15 cellular contexts compared by ENCODE assay signal in genomic region chr15:31455499-31455898, GRCh38.
DNase-seq lines count a peak whose midpoint lies in the region; ATAC-seq and TF ChIP-seq lines count a peak whose summit lies in the region.
"Had no signal": no experiment of that assay in that cellular context is flagged by ENCODE, and none has a peak within 500 bp of the region (broad histone marks: within the 10 kb centered on the region; RNA-seq: fewer than 3 reads in every experiment).

No MANE protein-coding gene starts in this region.

- H3K27me3 ChIP-seq in H9 (ENCODE audit: insufficient read depth, low read length) (no peaks in the 10 kb centered on the region), neural progenitor cell (no peaks in the 10 kb centered on the region), heart right ventricle (no peaks in the 10 kb centered on the region), HAP-1 (ENCODE audit: low read depth) (0 out of 2 replicates have a peak, but pooled peaks cover 2% of the 10 kb centered on the region)
- H3K27me3 ChIP-seq: adrenal gland, vagina had no signal

- H4K91ac ChIP-seq in H9 (ENCODE audit: insufficient read length, low read depth, low read length), result no peak overlapping the region

- H3T11ph ChIP-seq in H9 (ENCODE audit: low read length), result no peak overlapping the region

- no peak overlapping the region for H3K18ac ChIP-seq in H9 (ENCODE audit: insufficient read length, low read depth, low read length)

- H2AK5ac ChIP-seq in H9 (ENCODE audit: insufficient read length, low read length), result no peak overlapping the region

- peaks cover 7% of the 10 kb centered on the region for H3K9me3 Mint-ChIP-seq in activated CD4-positive, alpha-beta T cell treated with anti-CD3 and anti-CD28 coated beads for 36 hours (ENCODE audit: low read depth)
- H3K9me3 Mint-ChIP-seq in H9, result no peaks in the 10 kb centered on the region
- H3K9me3 Mint-ChIP-seq in neural progenitor cell, result peaks cover 7% of the 10 kb centered on the region

- H3K4me2 ChIP-seq in H9 (ENCODE audit: insufficient read depth, insufficient read length, low read length), result no peak overlapping the region
- no peak overlapping the region for H3K4me2 ChIP-seq in neural progenitor cell

- H3F3A ChIP-seq in neural progenitor cell (ENCODE audit: low read depth), result no peaks in the 10 kb centered on the region

- peak; percentile 20 for DNase-seq in activated CD4-positive, alpha-beta T cell treated with anti-CD3 and anti-CD28 coated beads for 36 hours
- no peak for DNase-seq in activated CD4-positive, alpha-beta T cell treated with anti-CD3 and anti-CD28 coated beads for 4 hours
- DNase-seq in H9 (peak; percentile 29), astrocyte of the spinal cord (ENCODE audit: low read depth, low spot score) (no peak), neural progenitor cell (ENCODE audit: low spot score) (no peak), heart right ventricle (no peak), HAP-1 (ENCODE audit: low spot score in 2 of 2) (no peak)
- DNase-seq: dermis blood vessel endothelial cell; DMS 273 treated with DMSO at 0.1 percent for 48 hours; islet precursor cell; NCI-H446; stimulated activated CD4-positive, alpha-beta T cell treated with anti-CD3 and anti-CD28 coated beads, Interleukin-2, amount 100 ng/mL, for 24 hours had no signal

- no peaks in the 10 kb centered on the region for H3K4me1 ChIP-seq in H9 (ENCODE audit: insufficient read depth, low read length)
- peaks cover 9% of the 10 kb centered on the region for H3K4me1 ChIP-seq in neural progenitor cell
- H3K4me1 ChIP-seq in heart right ventricle, result peaks cover 0 to 7% (median 0%) of the 10 kb centered on the region in 9 donors
- H3K4me1 ChIP-seq in HAP-1, result no peaks in the 10 kb centered on the region
- H3K4me1 ChIP-seq: adrenal gland had no signal

- H3K36me3 Mint-ChIP-seq in activated CD4-positive, alpha-beta T cell treated with anti-CD3 and anti-CD28 coated beads for 36 hours (ENCODE audit: low read depth), result peaks cover 4% of the 10 kb centered on the region
- no peaks in the 10 kb centered on the region for H3K36me3 Mint-ChIP-seq in H9 (ENCODE audit: insufficient read depth in 1 of 3, low read depth in 3 of 3)
- H3K36me3 Mint-ChIP-seq in neural progenitor cell, result peaks cover 2% of the 10 kb centered on the region

- no peak overlapping the region for H4K5ac ChIP-seq in H9 (ENCODE audit: insufficient read length, low read depth, low read length)

- H2BK5ac ChIP-seq in H9 (ENCODE audit: insufficient read length, low read length), result no peak overlapping the region

- no peak overlapping the region for H2BK12ac ChIP-seq in H9 (ENCODE audit: insufficient read length, low read depth, low read length)

- H3K36me3 ChIP-seq in neural progenitor cell (no peaks in the 10 kb centered on the region), heart right ventricle (no peaks in the 10 kb centered on the region), HAP-1 (replicated peaks) (no peaks in the 10 kb centered on the region)
- H3K36me3 ChIP-seq: adrenal gland, vagina had no signal

- H3K9ac ChIP-seq in H9 (ENCODE audit: extremely low read depth, insufficient read length, low read length) (no peak overlapping the region), neural progenitor cell (no peak overlapping the region)

- no peaks in the 10 kb centered on the region for H3K79me1 ChIP-seq in H9 (ENCODE audit: insufficient read depth, low read depth, low read length, poor library complexity, severe bottlenecking)

- H3K79me2 ChIP-seq in H9 (ENCODE audit: insufficient read depth, low read length) (no peaks in the 10 kb centered on the region), neural progenitor cell (ENCODE audit: low read depth) (no peaks in the 10 kb centered on the region)

- intact Hi-C loops in activated CD4-positive, alpha-beta T cell treated with anti-CD3 and anti-CD28 coated beads for 36 hours (cut with DNase I, micrococcal nuclease), result no loop called here
- intact Hi-C loops in heart right ventricle (cut with DNase I), result no loop called here

- CTCF ChIA-PET in activated CD4-positive, alpha-beta T cell treated with anti-CD3 and anti-CD28 coated beads for 36 hours (lab: Charles Lee), result interaction anchor here (0.9 to 1.8 kb wide), 3 partner anchors 16 to 23 kb away, joined by 4 to 9 read pairs (median 8); no protein-coding TSS in a partner anchor

- H3K27ac Mint-ChIP-seq in activated CD4-positive, alpha-beta T cell treated with anti-CD3 and anti-CD28 coated beads for 36 hours, result no peak overlapping the region
- H3K27ac Mint-ChIP-seq in H9 (no peak overlapping the region), neural progenitor cell (no peak overlapping the region)

- H3K56ac ChIP-seq in H9 (ENCODE audit: insufficient read length, low read depth, low read length), result no peak overlapping the region

- WGBS in H9 (ENCODE audit: extremely low coverage, insufficient read length, low lambda C conversion rate), result no CpG with 5 or more reads among the region's 1 CpG
- 100% methylated on average over 1 of the region's 1 CpG for WGBS in heart right ventricle, 2 donors

- no peak overlapping the region for H3K4me3 ChIP-seq in astrocyte of the spinal cord (ENCODE audit: low read depth, low read length)
- H3K4me3 ChIP-seq in neural progenitor cell, result no peak overlapping the region
- no peak overlapping the region for H3K4me3 ChIP-seq in heart right ventricle
- no peak overlapping the region for H3K4me3 ChIP-seq in HAP-1
- H3K4me3 ChIP-seq: adrenal gland, vagina had no signal

- no peak overlapping the region for H4K8ac ChIP-seq in H9 (replicated peaks; ENCODE audit: insufficient read length, low read depth, low read length)

- in situ Hi-C loops in astrocyte of the spinal cord (cut with HindIII; ENCODE audit: low sequenced_read_pairs) (no loop called here), HAP-1 (cut with MboI; ENCODE audit: low sequenced_read_pairs) (no loop called here)

- TF ChIP-seq CTCF in H9 (conservative IDR thresholded peaks at IDR 0.05) (peak; percentile 60), astrocyte of the spinal cord (IDR thresholded peaks at IDR 0.05; ENCODE audit: low read depth, low read length) (peak; percentile 28), neural progenitor cell (IDR thresholded peaks at IDR 0.05) (peak; percentile 32), heart right ventricle (IDR thresholded peaks at IDR 0.05) (no peak)

- no peak overlapping the region for H2BK20ac ChIP-seq in H9 (ENCODE audit: low read depth, low read length, poor library complexity, severe bottlenecking)

- no peaks in the 10 kb centered on the region for H4K20me1 ChIP-seq in H9 (ENCODE audit: control insufficient read depth, insufficient read depth, insufficient read length)
- H4K20me1 ChIP-seq in neural progenitor cell (ENCODE audit: low read depth), result no peaks in the 10 kb centered on the region

- no peaks in the 10 kb centered on the region for H3K9me3 ChIP-seq in H9 (ENCODE audit: control insufficient read depth, low read depth, low read length)
- H3K9me3 ChIP-seq in neural progenitor cell (ENCODE audit: low read depth), result no peaks in the 10 kb centered on the region
- peaks cover 0 to 27% (median 0%) of the 10 kb centered on the region in 11 donors for H3K9me3 ChIP-seq in heart right ventricle
- H3K9me3 ChIP-seq in HAP-1, result no peaks in the 10 kb centered on the region
- H3K9me3 ChIP-seq: adrenal gland, vagina had no signal

- H3K27ac ChIP-seq in H9 (ENCODE audit: insufficient read length, low read depth, low read length), result no peak overlapping the region
- no peak overlapping the region for H3K27ac ChIP-seq in neural progenitor cell
- H3K27ac ChIP-seq in heart right ventricle, result no peak overlapping the region
- H3K27ac ChIP-seq: adrenal gland, vagina had no signal

- no peak overlapping the region for H3K4ac ChIP-seq in H9 (ENCODE audit: low read depth, low read length)

- POLR2A ChIA-PET in activated CD4-positive, alpha-beta T cell treated with anti-CD3 and anti-CD28 coated beads for 36 hours (lab: Charles Lee), result interaction anchor here (1.8 kb wide), 1 partner anchor 18 kb away, joined by 4 read pairs; no protein-coding TSS in a partner anchor

- no peak overlapping the region for H3K23ac ChIP-seq in H9 (ENCODE audit: insufficient read length, low read depth, low read length)

- no peaks in the 10 kb centered on the region for H3K27me3 Mint-ChIP-seq in activated CD4-positive, alpha-beta T cell treated with anti-CD3 and anti-CD28 coated beads for 36 hours
- H3K27me3 Mint-ChIP-seq in H9 (ENCODE audit: low read depth) (peaks cover 6% of the 10 kb centered on the region), neural progenitor cell (ENCODE audit: insufficient read depth, low read depth) (peaks cover 2% of the 10 kb centered on the region)

- H2AFZ ChIP-seq in H9 (ENCODE audit: low read length), result no peak overlapping the region
- H2AFZ ChIP-seq in neural progenitor cell (replicated peaks), result no peak overlapping the region

- H3K4me1 Mint-ChIP-seq in activated CD4-positive, alpha-beta T cell treated with anti-CD3 and anti-CD28 coated beads for 36 hours, result peaks cover 31% of the 10 kb centered on the region
- H3K4me1 Mint-ChIP-seq in H9, result peaks cover 21 to 31% of the 10 kb centered on the region in 2 experiments
- peaks cover 3% of the 10 kb centered on the region for H3K4me1 Mint-ChIP-seq in neural progenitor cell

- peak overlapping the region; percentile 11 for H3K4me3 Mint-ChIP-seq in activated CD4-positive, alpha-beta T cell treated with anti-CD3 and anti-CD28 coated beads for 36 hours
- no peak overlapping the region for H3K4me3 Mint-ChIP-seq in H9
- no peak overlapping the region for H3K4me3 Mint-ChIP-seq in neural progenitor cell

- H3K23me2 ChIP-seq in H9 (ENCODE audit: insufficient read length, low read depth, low read length, poor library complexity, severe bottlenecking), result no peaks in the 10 kb centered on the region

- peak; percentile 14 for ATAC-seq in activated CD4-positive, alpha-beta T cell treated with anti-CD3 and anti-CD28 coated beads for 36 hours
- ATAC-seq in HG03565 (IDR thresholded peaks at IDR 0.05; ENCODE audit: unreplicated experiment) (no peak), heart right ventricle (no peak)

- no peak overlapping the region for H2BK15ac ChIP-seq in H9 (ENCODE audit: low read depth, low read length)

- H2BK120ac ChIP-seq in H9 (ENCODE audit: low read depth, low read length, poor library complexity, severe bottlenecking), result no peak overlapping the region

- no peak overlapping the region for H3K14ac ChIP-seq in H9 (ENCODE audit: insufficient read depth, low read length)

Comparison
In these comparisons a context has a peak if more than half of its experiments do, and no peak if none do; other contexts are left out.
1. DNase-seq: peak in activated CD4-positive, alpha-beta T cell treated with anti-CD3 and anti-CD28 coated beads for 36 hours (single experiment) and H9 (single experiment); none in activated CD4-positive, alpha-beta T cell treated with anti-CD3 and anti-CD28 coated beads for 4 hours (0 of 2), astrocyte of the spinal cord (single experiment), neural progenitor cell (single experiment), heart right ventricle (0 of 2) and HAP-1 (0 of 2).
2. CTCF ChIP-seq: peak in H9 (single experiment), astrocyte of the spinal cord (single experiment) and neural progenitor cell (single experiment); none in heart right ventricle (0 of 9).